Comparison of ENCODE assay signal across 35 cellular contexts in genomic region chr3:167451282-167451681, GRCh38. TPM values are rescaled to one million over a fixed set of nuclear protein-coding genes. Genes with fewer than 3 reads are reported as not detected.
"Had no signal": no experiment of that assay in that cellular context is flagged by ENCODE, and none has a peak within 500 bp of the region (broad histone marks: within the 10 kb centered on the region; RNA-seq: fewer than 3 reads in every experiment).

No MANE protein-coding gene starts in this region.

- H3K4me3 ChIP-seq: body of pancreas, esophagus squamous epithelium, gastroesophageal sphincter, heart right ventricle had no signal

- H3K27me3 ChIP-seq: body of pancreas, esophagus squamous epithelium, gastroesophageal sphincter, heart right ventricle had no signal

- H3K27me3 Mint-ChIP-seq: activated B cell treated with CpG ODN at 0.5 μM for 24 hours; activated CD8-positive, alpha-beta T cell treated with anti-CD3 and anti-CD28 coated beads for 36 hours; activated naive CD8-positive, alpha-beta T cell; activated T-helper 17 cell treated with anti-CD3 and anti-CD28 coated beads, Interleukin-2, amount 50 U/mL, for 72 hours; effector memory CD8-positive, alpha-beta T cell had no signal

- H3K27ac ChIP-seq: body of pancreas, epithelial cell of prostate, esophagus squamous epithelium, gastroesophageal sphincter, heart right ventricle, VCaP had no signal

- H3K4me1 ChIP-seq: esophagus squamous epithelium, gastroesophageal sphincter, heart right ventricle had no signal

- H3K27ac Mint-ChIP-seq: activated B cell treated with CpG ODN at 0.5 μM for 24 hours; activated CD8-positive, alpha-beta T cell treated with anti-CD3 and anti-CD28 coated beads for 36 hours; activated naive CD8-positive, alpha-beta T cell; activated T-helper 17 cell treated with anti-CD3 and anti-CD28 coated beads, Interleukin-2, amount 50 U/mL, for 72 hours; effector memory CD8-positive, alpha-beta T cell had no signal

- ATAC-seq: activated CD4-positive, CD25-positive, alpha-beta regulatory T cell treated with anti-CD3 and anti-CD28 coated beads, Interleukin-2, amount 50 U/mL, for 24 hours; activated CD8-positive, alpha-beta T cell treated with anti-CD3 and anti-CD28 coated beads for 36 hours; activated T-cell treated with anti-CD3 and anti-CD28 coated beads, Interleukin-2, amount 50 U/mL, for 4 hours; activated T-helper 17 cell treated with anti-CD3 and anti-CD28 coated beads, Interleukin-2, amount 50 U/mL, for 72 hours; body of pancreas; effector memory CD8-positive, alpha-beta T cell; gastroesophageal sphincter; heart right ventricle had no signal

- H3K4me3 Mint-ChIP-seq: activated B cell treated with CpG ODN at 0.5 μM for 24 hours; activated CD8-positive, alpha-beta T cell treated with anti-CD3 and anti-CD28 coated beads for 36 hours; activated naive CD8-positive, alpha-beta T cell; activated T-cell treated with anti-CD3 and anti-CD28 coated beads, Interleukin-2, amount 50 U/mL, for 4 hours; activated T-helper 17 cell treated with anti-CD3 and anti-CD28 coated beads, Interleukin-2, amount 50 U/mL, for 72 hours; effector memory CD8-positive, alpha-beta T cell had no signal

- H3K9me3 ChIP-seq: body of pancreas, esophagus squamous epithelium, gastroesophageal sphincter, heart right ventricle had no signal

- DNase-seq: activated B cell treated with CpG ODN at 0.5 μM for 24 hours; activated CD4-positive, alpha-beta T cell treated with anti-CD3 and anti-CD28 coated beads for 48 hours; activated CD4-positive, alpha-beta T cell treated with anti-CD3 and anti-CD28 coated beads, Interleukin-2, amount 50 U/mL, for 1 hour; activated CD4-positive, alpha-beta T cell treated with anti-CD3 and anti-CD28 coated beads, Interleukin-2, amount 50 U/mL, for 48 hours; activated CD8-positive, alpha-beta memory T cell treated with anti-CD3 and anti-CD28 coated beads for 24 hours; activated CD8-positive, alpha-beta T cell treated with anti-CD3 and anti-CD28 coated beads for 36 hours; activated effector memory CD4-positive, alpha-beta T cell treated with Interleukin-2 at 50 U/mL for 16 hours; activated gamma-delta T cell treated with Interleukin-2 at 50 U/mL for 16 hours; activated naive CD4-positive, alpha-beta T cell treated with anti-CD3 and anti-CD28 coated beads, Interleukin-2, amount 50 U/mL, for 16 hours; activated naive CD4-positive, alpha-beta T cell treated with Interleukin-2 at 50 U/mL for 16 hours; activated T-cell treated with anti-CD3 and anti-CD28 coated beads, Interleukin-2, amount 50 U/mL, for 4 hours; amniotic stem cell; aorta; body of pancreas; caudate nucleus; cortex of kidney; dermis blood vessel endothelial cell; effector CD4-positive, alpha-beta T cell; effector memory CD8-positive, alpha-beta T cell; esophagus squamous epithelium; foreskin melanocyte; heart right ventricle; T-helper 2 cell had no signal

- H3K4me1 Mint-ChIP-seq: activated T-helper 17 cell treated with anti-CD3 and anti-CD28 coated beads, Interleukin-2, amount 50 U/mL, for 72 hours had no signal

- H3K36me3 Mint-ChIP-seq: activated naive CD8-positive, alpha-beta T cell had no signal

- H3K9me3 Mint-ChIP-seq: activated B cell treated with CpG ODN at 0.5 μM for 24 hours; activated CD8-positive, alpha-beta T cell treated with anti-CD3 and anti-CD28 coated beads for 36 hours; activated T-cell treated with anti-CD3 and anti-CD28 coated beads, Interleukin-2, amount 50 U/mL, for 4 hours; activated T-helper 17 cell treated with anti-CD3 and anti-CD28 coated beads, Interleukin-2, amount 50 U/mL, for 72 hours; effector memory CD8-positive, alpha-beta T cell had no signal

- H3K36me3 ChIP-seq: esophagus squamous epithelium, gastroesophageal sphincter, heart right ventricle had no signal

RNA-seq across cellular contexts. Expression of gene SERPINI2, which starts 22.6 kb away (rescaled TPM):
- total RNA-seq: activated B cell treated with CpG ODN at 0.5 μM for 24 hours; activated CD8-positive, alpha-beta T cell treated with anti-CD3 and anti-CD28 coated beads for 36 hours; activated T-cell treated with anti-CD3 and anti-CD28 coated beads, Interleukin-2, amount 50 U/mL, for 4 hours; activated T-helper 17 cell treated with anti-CD3 and anti-CD28 coated beads, Interleukin-2, amount 50 U/mL, for 72 hours; chondrocyte; dermis blood vessel endothelial cell; endothelial cell of umbilical vein; fibroblast of lung; fibroblast of villous mesenchyme; glomerular endothelial cell; T-helper 1 cell treated with Interleukin-12 subunit alpha and Interleukin-12 subunit beta and Interleukin-4 antibody, amounts not matched to agents 30 ng/mL and 1 ng/mL, for 36 hours had no signal
